28 cellular contexts compared by ENCODE assay signal in the genomic region with DNA sequence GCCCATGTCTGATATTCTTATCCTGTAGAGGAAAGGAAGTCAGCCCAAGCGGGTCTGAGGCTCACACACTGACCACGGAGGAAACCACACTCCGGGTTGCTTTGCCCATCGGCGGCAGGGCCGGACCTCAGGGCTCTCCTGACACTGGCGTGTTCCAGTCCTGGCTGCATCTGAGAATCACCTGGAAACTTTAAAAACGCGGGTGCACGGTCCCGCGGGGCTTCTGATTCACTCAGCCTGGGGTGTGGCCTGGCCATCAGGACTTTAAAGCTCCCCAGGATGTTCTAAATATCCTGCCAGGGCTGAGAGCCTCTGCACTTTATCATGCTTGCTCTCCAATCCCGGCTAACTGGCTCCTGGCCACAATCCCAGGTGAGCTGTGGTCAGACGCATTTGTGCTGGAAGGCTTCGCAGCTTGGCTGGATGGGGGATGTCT. TPM values are rescaled to one million over a fixed set of nuclear protein-coding genes. Genes with fewer than 3 reads are reported as not detected.
DNase-seq lines count a peak whose midpoint lies in the region; ATAC-seq and TF ChIP-seq lines count a peak whose summit lies in the region.
"Had no signal": no experiment of that assay in that cellular context is flagged by ENCODE, and none has a peak within 500 bp of the region (broad histone marks: within the 10 kb centered on the region; RNA-seq: fewer than 3 reads in every experiment).

No MANE protein-coding gene starts in this region.

- no peaks in the 10 kb centered on the region for H3K27me3 Mint-ChIP-seq in chondrocyte (ENCODE audit: low read depth)
- H3K27me3 Mint-ChIP-seq in neural progenitor cell (ENCODE audit: insufficient read depth, low read depth): peaks cover 16% of the 10 kb centered on the region

- no peak overlapping the region for H3K9ac ChIP-seq in neural progenitor cell
- H3K9ac ChIP-seq: KMS-11 had no signal

- TF ChIP-seq CTCF in right atrium auricular region (IDR thresholded peaks at IDR 0.05): no peak
- no peak for TF ChIP-seq CTCF in chondrocyte (IDR thresholded peaks at IDR 0.05)
- no peak for TF ChIP-seq CTCF in neural progenitor cell (IDR thresholded peaks at IDR 0.05)
- no peak for TF ChIP-seq CTCF in uterus (IDR thresholded peaks at IDR 0.05)

- H3K36me3 ChIP-seq in right atrium auricular region (no peaks in the 10 kb centered on the region), neural progenitor cell (no peaks in the 10 kb centered on the region), uterus (no peaks in the 10 kb centered on the region)
- H3K36me3 ChIP-seq: ascending aorta, pancreas, upper lobe of left lung had no signal

- peak in 1 of 2 donors; percentile 30 for ATAC-seq in left cardiac atrium
- ATAC-seq in HG03045 (IDR thresholded peaks at IDR 0.05; ENCODE audit: unreplicated experiment): no peak
- ATAC-seq: activated naive CD4-positive, alpha-beta T cell treated with anti-CD3 and anti-CD28 coated beads, Interleukin-2, amount 50 U/mL, for 72 hours; esophagus mucosa; naive thymus-derived CD8-positive, alpha-beta T cell; pancreas had no signal

- no peak overlapping the region for H2AFZ ChIP-seq in neural progenitor cell (replicated peaks)
- H2AFZ ChIP-seq: PC-9 had no signal

- H3K36me3 Mint-ChIP-seq in chondrocyte (ENCODE audit: low read depth) (no peaks in the 10 kb centered on the region), neural progenitor cell (no peaks in the 10 kb centered on the region)
- H3K36me3 Mint-ChIP-seq: activated naive CD4-positive, alpha-beta T cell treated with anti-CD3 and anti-CD28 coated beads, Interleukin-2, amount 50 U/mL, for 72 hours had no signal

- H3K9me3 ChIP-seq in right atrium auricular region (no peaks in the 10 kb centered on the region), neural progenitor cell (ENCODE audit: low read depth) (no peaks in the 10 kb centered on the region), uterus (no peaks in the 10 kb centered on the region)
- H3K9me3 ChIP-seq: ascending aorta, pancreas, upper lobe of left lung had no signal

- H3K4me1 ChIP-seq in right atrium auricular region: peaks cover 0 to 5% of the 10 kb centered on the region in 2 donors
- H3K4me1 ChIP-seq in neural progenitor cell: no peaks in the 10 kb centered on the region
- H3K4me1 ChIP-seq in uterus: peaks cover 4 to 6% of the 10 kb centered on the region in 2 donors
- H3K4me1 ChIP-seq: ascending aorta, pancreas had no signal

- H3K4me3 Mint-ChIP-seq in chondrocyte (ENCODE audit: unreplicated experiment): no peak overlapping the region
- no peak overlapping the region for H3K4me3 Mint-ChIP-seq in neural progenitor cell
- H3K4me3 Mint-ChIP-seq: activated B cell treated with CpG ODN at 0.5 μM for 24 hours; naive thymus-derived CD8-positive, alpha-beta T cell had no signal

- intact Hi-C loops in left cardiac atrium (cut with DNase I) (no loop called here), uterus (cut with DNase I; ENCODE audit: low total_unique reads) (no loop called here)

- H3K4me1 Mint-ChIP-seq in chondrocyte (ENCODE audit: low read depth) (peaks cover 34% of the 10 kb centered on the region), neural progenitor cell (peaks cover 21% of the 10 kb centered on the region)
- H3K4me1 Mint-ChIP-seq: activated B cell treated with CpG ODN at 0.5 μM for 24 hours had no signal

- H3K27me3 ChIP-seq in right atrium auricular region: no peaks in the 10 kb centered on the region
- no peaks in the 10 kb centered on the region for H3K27me3 ChIP-seq in neural progenitor cell
- H3K27me3 ChIP-seq in uterus: no peaks in the 10 kb centered on the region
- H3K27me3 ChIP-seq: ascending aorta, pancreas, upper lobe of left lung had no signal

- DNase-seq in left cardiac atrium (peak; percentile 19), right atrium auricular region (ENCODE audit: low spot score) (no peak), chondrocyte (ENCODE audit: low spot score) (peak; percentile 69), neural progenitor cell (ENCODE audit: low spot score) (no peak), uterus (peak; percentile 72 to 81), HPDE6-E6E7 (ENCODE audit: extremely low spot score) (no peak), NCI-H446 treated with DMSO at 0.1 percent for 48 hours (lab: John Stamatoyannopoulos, UW) (no peak)
- DNase-seq: activated B cell treated with CpG ODN at 0.5 μM for 24 hours; activated CD4-positive, alpha-beta T cell treated with anti-CD3 and anti-CD28 coated beads, Interleukin-2, amount 50 U/mL, for 48 hours; activated CD8-positive, alpha-beta memory T cell treated with anti-CD3 and anti-CD28 coated beads, Interleukin-2, amount 50 U/mL, for 4 hours; C1 segment of cervical spinal cord; caudate nucleus; hypothalamus; naive thymus-derived CD8-positive, alpha-beta T cell; NCI-H1417; NCI-H2107; NCI-H510A treated with DMSO at 0.1 percent for 48 hours; PC-9; SHP77; stimulated activated CD4-positive, alpha-beta T cell treated with anti-CD3 and anti-CD28 coated beads, Interleukin-2, amount 100 ng/mL, for 48 hours had no signal

- no peak for TF ChIP-seq POLR2A in uterus (IDR thresholded peaks at IDR 0.05)

- no peaks in the 10 kb centered on the region for H4K20me1 ChIP-seq in neural progenitor cell (ENCODE audit: low read depth)

- no peak overlapping the region for H3K4me2 ChIP-seq in neural progenitor cell
- H3K4me2 ChIP-seq: KMS-11, PC-9 had no signal

- H3K4me3 ChIP-seq in right atrium auricular region (no peak overlapping the region), neural progenitor cell (no peak overlapping the region), uterus (no peak overlapping the region)
- H3K4me3 ChIP-seq: ascending aorta, pancreas, PC-9, upper lobe of left lung had no signal

- H3K79me2 ChIP-seq in neural progenitor cell (ENCODE audit: low read depth): no peaks in the 10 kb centered on the region

- H3F3A ChIP-seq in neural progenitor cell (ENCODE audit: low read depth): no peaks in the 10 kb centered on the region

- H3K9me3 Mint-ChIP-seq in chondrocyte (ENCODE audit: low read depth) (no peaks in the 10 kb centered on the region), neural progenitor cell (peaks cover 15% of the 10 kb centered on the region)
- H3K9me3 Mint-ChIP-seq: activated B cell treated with CpG ODN at 0.5 μM for 24 hours; activated naive CD4-positive, alpha-beta T cell treated with anti-CD3 and anti-CD28 coated beads, Interleukin-2, amount 50 U/mL, for 72 hours had no signal

- H3K27ac ChIP-seq in right atrium auricular region (no peak overlapping the region), neural progenitor cell (no peak overlapping the region), uterus (peak overlapping the region; percentile 8 to 69)
- H3K27ac ChIP-seq: ascending aorta, KMS-11, pancreas, PC-9, upper lobe of left lung had no signal

- H3K27ac Mint-ChIP-seq in chondrocyte (ENCODE audit: unreplicated experiment): no peak overlapping the region
- H3K27ac Mint-ChIP-seq in neural progenitor cell: peak overlapping the region; percentile 19
- H3K27ac Mint-ChIP-seq: activated B cell treated with CpG ODN at 0.5 μM for 24 hours; activated naive CD4-positive, alpha-beta T cell treated with anti-CD3 and anti-CD28 coated beads, Interleukin-2, amount 50 U/mL, for 72 hours; naive thymus-derived CD8-positive, alpha-beta T cell had no signal

RNA-seq across cellular contexts. Expression of a gene that starts 47.7 kb away (rescaled TPM):
- total RNA-seq in left cardiac atrium (1 to 10 TPM; 1.7 to 2.4 TPM), right atrium auricular region (1 to 10 TPM; 1.5 to 2.0 TPM), chondrocyte (1.4 to 4.6 TPM (median 4.5 TPM) in 3 replicates), neural progenitor cell (ENCODE audit: low replicate concordance) (0.36 and 5.5 TPM in 2 replicates), uterus (1 to 10 TPM in 3 of 4 donors, not detected in 1; 1.4 to 9.6 (median 2.8) TPM)
- total RNA-seq: activated B cell treated with CpG ODN at 0.5 μM for 24 hours; activated naive CD4-positive, alpha-beta T cell treated with anti-CD3 and anti-CD28 coated beads, Interleukin-2, amount 50 U/mL, for 72 hours; ascending aorta; Daoy; naive thymus-derived CD8-positive, alpha-beta T cell; PC-9 had no signal

Comparison
In these comparisons a context has a peak if more than half of its experiments do, and no peak if none do; other contexts are left out.
1. DNase-seq: peak in left cardiac atrium (single experiment), chondrocyte (single experiment) and uterus (2 of 2); none in right atrium auricular region (single experiment), neural progenitor cell (single experiment), HPDE6-E6E7 (single experiment) and NCI-H446 treated with DMSO at 0.1 percent for 48 hours (single experiment).
2. H3K27ac ChIP-seq: peak in uterus (2 of 2); none in right atrium auricular region (0 of 2) and neural progenitor cell (single experiment).